8 cellular contexts compared by ENCODE assay signal in genomic region chr9:37582548-37583157, GRCh38. TPM values are rescaled to one million over a fixed set of nuclear protein-coding genes. Genes with fewer than 3 reads are reported as not detected.
DNase-seq lines count a peak whose midpoint lies in the region; ATAC-seq and TF ChIP-seq lines count a peak whose summit lies in the region.

No MANE protein-coding gene starts in this region.

- ATAC-seq in thoracic aorta (ENCODE audit: insufficient number of reproducible peaks, low FRiP score, low read depth) (no peak), HG02852 (IDR thresholded peaks at IDR 0.05; ENCODE audit: unreplicated experiment) (no peak)

- no peak overlapping the region for H3K4me3 ChIP-seq in thoracic aorta

- H3K9me3 ChIP-seq in thoracic aorta = no peaks in the 10 kb centered on the region

- DNase-seq in NCI-H748 (lab: John Stamatoyannopoulos, UW; ENCODE audit: unreplicated experiment) = peak; percentile 38
- no peak for DNase-seq in NCI-H748 treated with DMSO at 0.1 percent for 48 hours (lab: John Stamatoyannopoulos, UW)
- peak; percentile 35 for DNase-seq in NCI-H1105 treated with DMSO at 0.1 percent for 48 hours (lab: John Stamatoyannopoulos, UW)
- DNase-seq in astrocyte of the hippocampus (ENCODE audit: low read depth, low spot score) = peak; percentile 71
- DNase-seq in iris pigment epithelial cell (ENCODE audit: low read depth) = peak; percentile 85
- DNase-seq in thoracic aorta (ENCODE audit: low spot score) = no peak
- no peak for DNase-seq in activated CD4-positive, alpha-beta T cell treated with anti-CD3 and anti-CD28 coated beads for 4 hours

- H3K27ac ChIP-seq in thoracic aorta = no peak overlapping the region

- no peaks in the 10 kb centered on the region for H3K4me1 ChIP-seq in thoracic aorta (ENCODE audit: control insufficient read depth in 1 of 2, low read depth in 2 of 2)

- peaks cover 12% of the 10 kb centered on the region for H3K36me3 ChIP-seq in thoracic aorta

- H3K27me3 ChIP-seq in thoracic aorta (replicated peaks; ENCODE audit: insufficient read depth) = no peaks in the 10 kb centered on the region

- TF ChIP-seq CTCF in thoracic aorta (IDR thresholded peaks at IDR 0.05) = peak; percentile 66

RNA-seq across cellular contexts. Expression of gene FBXO10, which starts 6.5 kb away (rescaled TPM):
- total RNA-seq in thoracic aorta = 10 to 100 TPM in 1 of 2 donors, 1 to 10 TPM in 1; 6.9 to 20.7 TPM

RNA-seq across cellular contexts. Expression of gene TOMM5, which starts 9.7 kb away (rescaled TPM):
- total RNA-seq in thoracic aorta = 10 to 100 TPM; 48.3 to 78.7 TPM

Comparison
In these comparisons a context has a peak if more than half of its experiments do, and no peak if none do; other contexts are left out.
1. DNase-seq: peak in NCI-H748 (single experiment), NCI-H1105 treated with DMSO at 0.1 percent for 48 hours (single experiment), astrocyte of the hippocampus (single experiment) and iris pigment epithelial cell (single experiment); none in NCI-H748 treated with DMSO at 0.1 percent for 48 hours (single experiment), thoracic aorta (single experiment) and activated CD4-positive, alpha-beta T cell treated with anti-CD3 and anti-CD28 coated beads for 4 hours (0 of 2).